Comparison of ENCODE assay signal across 8 cellular contexts in the genomic region with DNA sequence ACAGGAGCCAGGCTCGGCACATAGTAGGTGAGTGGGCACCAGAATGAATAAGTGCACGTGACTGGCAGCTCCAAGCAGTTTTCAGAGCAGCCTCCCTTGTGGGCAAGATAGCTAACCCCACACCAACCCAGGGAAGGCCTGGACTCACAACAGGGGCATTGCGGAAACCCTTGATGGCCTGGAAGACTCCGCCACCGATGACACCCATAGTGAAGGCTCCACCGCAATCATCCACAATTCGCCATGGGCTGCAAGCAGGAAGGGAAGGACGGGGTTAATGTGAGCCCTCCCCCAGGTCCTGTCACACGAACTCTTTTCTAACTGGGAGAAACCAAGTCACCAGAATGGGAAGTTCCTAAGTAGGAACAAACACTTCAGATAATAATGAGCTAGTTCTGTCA. TPM values are rescaled to one million over a fixed set of nuclear protein-coding genes. Genes with fewer than 3 reads are reported as not detected.
DNase-seq lines count a peak whose midpoint lies in the region; ATAC-seq and TF ChIP-seq lines count a peak whose summit lies in the region.

No MANE protein-coding gene starts in this region.

- H3K36me3 Mint-ChIP-seq in CD4-positive, CD25-positive, alpha-beta regulatory T cell = peaks cover 3% of the 10 kb centered on the region
- peaks cover 5% of the 10 kb centered on the region for H3K36me3 Mint-ChIP-seq in memory B cell

- 18 to 33% methylated on average over 1 to 7 of the region's 9 CpGs for WGBS in body of pancreas, 2 donors

- H3K4me3 ChIP-seq in CD4-positive, CD25-positive, alpha-beta regulatory T cell (ENCODE audit: low read depth, low read length) = peak overlapping the region; percentile 78
- H3K4me3 ChIP-seq in body of pancreas = no peak overlapping the region

- peak overlapping the region; percentile 84 to 97 (median 94) for H3K4me3 Mint-ChIP-seq in CD4-positive, CD25-positive, alpha-beta regulatory T cell
- peak overlapping the region; percentile 94 for H3K4me3 Mint-ChIP-seq in memory B cell

- no peak for ATAC-seq in CD4-positive, CD25-positive, alpha-beta regulatory T cell (ENCODE audit: low read depth in 2 of 2)
- ATAC-seq in body of pancreas (no peak), memory B cell (ENCODE audit: low read depth) (no peak)

- H3K4me1 ChIP-seq in CD4-positive, CD25-positive, alpha-beta regulatory T cell (ENCODE audit: control insufficient read depth, insufficient read depth, low read length, poor library complexity, severe bottlenecking) = peaks cover 25% of the 10 kb centered on the region
- peaks cover 22% of the 10 kb centered on the region for H3K4me1 ChIP-seq in body of pancreas

- TF ChIP-seq CTCF in body of pancreas (IDR thresholded peaks at IDR 0.05) = no peak

- H3K36me3 ChIP-seq in CD4-positive, CD25-positive, alpha-beta regulatory T cell (ENCODE audit: control insufficient read depth, insufficient read depth, low read length) = peaks cover 13% of the 10 kb centered on the region
- peaks cover 38% of the 10 kb centered on the region for H3K36me3 ChIP-seq in KOPT-K1 (ENCODE audit: insufficient read depth, low read length)
- H3K36me3 ChIP-seq in body of pancreas (replicated peaks in 1 of 2; ENCODE audit: insufficient read depth in 1 of 2, low read depth in 2 of 2) = peaks cover 0 to 1% of the 10 kb centered on the region in 2 donors

- intact Hi-C loops in body of pancreas (cut with DNase I) = no loop called here

- no peaks in the 10 kb centered on the region for H3K9me3 ChIP-seq in CD4-positive, CD25-positive, alpha-beta regulatory T cell (ENCODE audit: control insufficient read depth in 2 of 2, low read length in 2 of 2)
- H3K9me3 ChIP-seq in KOPT-K1 (ENCODE audit: insufficient read depth, low read length, poor library complexity, severe bottlenecking) = no peaks in the 10 kb centered on the region
- H3K9me3 ChIP-seq in body of pancreas = no peaks in the 10 kb centered on the region

- peak overlapping the region; percentile 90 to 98 (median 95) for H3K27ac Mint-ChIP-seq in CD4-positive, CD25-positive, alpha-beta regulatory T cell
- peak overlapping the region; percentile 93 for H3K27ac Mint-ChIP-seq in memory B cell

- H3K9me3 Mint-ChIP-seq in CD4-positive, CD25-positive, alpha-beta regulatory T cell = no peaks in the 10 kb centered on the region
- no peaks in the 10 kb centered on the region for H3K9me3 Mint-ChIP-seq in memory B cell

- no peaks in the 10 kb centered on the region for H3K27me3 Mint-ChIP-seq in CD4-positive, CD25-positive, alpha-beta regulatory T cell
- no peaks in the 10 kb centered on the region for H3K27me3 Mint-ChIP-seq in memory B cell

- no peak for DNase-seq in CD4-positive, CD25-positive, alpha-beta regulatory T cell
- no peak for DNase-seq in body of pancreas
- DNase-seq in memory B cell (ENCODE audit: low spot score in 2 of 2) = no peak
- DNase-seq in NCI-H345 treated with DMSO at 0.1 percent for 48 hours (lab: John Stamatoyannopoulos, UW; ENCODE audit: unreplicated experiment) = no peak
- no peak for DNase-seq in NCI-H187 (lab: John Stamatoyannopoulos, UW)
- no peak for DNase-seq in inferior parietal cortex (ENCODE audit: extremely low spot score)
- no peak for DNase-seq in NCI-H345 (lab: John Stamatoyannopoulos, UW)

- TF ChIP-seq POLR2A in body of pancreas (IDR thresholded peaks at IDR 0.05) = no peak

- peaks cover 0 to 50% (median 6%) of the 10 kb centered on the region in 4 donors for H3K4me1 Mint-ChIP-seq in CD4-positive, CD25-positive, alpha-beta regulatory T cell
- peaks cover 13% of the 10 kb centered on the region for H3K4me1 Mint-ChIP-seq in memory B cell

- no peaks in the 10 kb centered on the region for H3K27me3 ChIP-seq in CD4-positive, CD25-positive, alpha-beta regulatory T cell (ENCODE audit: control insufficient read depth, insufficient read depth, low read length)
- H3K27me3 ChIP-seq in body of pancreas = no peaks in the 10 kb centered on the region

- peak overlapping the region; percentile 96 for H3K27ac ChIP-seq in CD4-positive, CD25-positive, alpha-beta regulatory T cell (ENCODE audit: insufficient read depth, low read length, poor library complexity, severe bottlenecking)
- H3K27ac ChIP-seq in KOPT-K1 (ENCODE audit: low read depth, low read length, poor library complexity, severe bottlenecking) (peak overlapping the region; percentile 93), body of pancreas (peak overlapping the region; percentile 92 to 98 (median 94))

RNA-seq across cellular contexts. Expression of a gene that starts 1.0 kb away (rescaled TPM):
- total RNA-seq in CD4-positive, CD25-positive, alpha-beta regulatory T cell = 31.4 TPM
- 10 to 100 TPM; 47.6 to 65.1 (median 55.2) TPM for polyA plus RNA-seq in CD4-positive, CD25-positive, alpha-beta regulatory T cell
- 10 to 100 TPM; 24.4 to 35.3 TPM for total RNA-seq in body of pancreas

RNA-seq across cellular contexts. Expression of a gene that starts 1.1 kb away (rescaled TPM):
- 70.0 TPM for total RNA-seq in CD4-positive, CD25-positive, alpha-beta regulatory T cell
- polyA plus RNA-seq in CD4-positive, CD25-positive, alpha-beta regulatory T cell = 10 to 100 TPM; 83.7 to 98.9 (median 95.8) TPM
- 10 to 100 TPM; 43.6 to 48.1 TPM for total RNA-seq in body of pancreas

RNA-seq across cellular contexts. Expression of a gene that starts 14.8 kb away (rescaled TPM):
- total RNA-seq in CD4-positive, CD25-positive, alpha-beta regulatory T cell = 50.0 TPM
- 10 to 100 TPM in 2 of 4 donors, 1 to 10 TPM in 2; 7.4 to 13.8 (median 9.0) TPM for polyA plus RNA-seq in CD4-positive, CD25-positive, alpha-beta regulatory T cell
- total RNA-seq in body of pancreas = 10 to 100 TPM; 12.5 to 20.1 TPM

RNA-seq across cellular contexts. Expression of a gene that starts 22.2 kb away (rescaled TPM):
- 391 TPM for total RNA-seq in CD4-positive, CD25-positive, alpha-beta regulatory T cell
- polyA plus RNA-seq in CD4-positive, CD25-positive, alpha-beta regulatory T cell = 100 to 1,000 TPM; 475 to 549 (median 501) TPM
- total RNA-seq in body of pancreas = 1 to 10 TPM; 2.3 to 7.9 TPM
